ENCODE assay signal across 17 cellular contexts in the genomic region with DNA sequence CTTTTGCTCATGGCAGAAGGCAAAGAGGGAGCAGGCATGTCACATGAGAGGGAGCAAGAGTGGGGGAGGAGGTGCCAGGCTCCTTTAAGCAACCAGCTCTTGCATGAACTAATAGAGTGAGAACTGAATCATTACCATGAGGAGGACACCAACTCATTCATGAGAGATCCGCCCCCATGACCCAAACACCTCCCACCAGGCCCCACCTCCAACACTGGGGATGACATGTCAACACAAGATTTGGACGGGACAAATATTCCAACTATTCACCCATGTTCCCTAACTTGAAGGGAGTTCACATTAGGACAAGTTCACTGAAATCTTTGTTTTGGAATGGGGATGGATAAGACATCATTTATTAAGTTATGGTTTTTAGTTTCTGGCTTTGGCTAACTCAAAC.
"Had no signal": no experiment of that assay in that cellular context is flagged by ENCODE, and none has a peak within 500 bp of the region (broad histone marks: within the 10 kb centered on the region; RNA-seq: fewer than 3 reads in every experiment).

No MANE protein-coding gene starts in this region.

- H3K27ac Mint-ChIP-seq: brain, endodermal cell, memory B cell, nephron progenitor cell had no signal

- H3K4me3 ChIP-seq: adrenal gland, esophagus muscularis mucosa, gastrocnemius medialis, ovary, tibial nerve had no signal

- H3K4me1 Mint-ChIP-seq: brain, memory B cell, nephron progenitor cell had no signal

- H3K4me1 ChIP-seq: adrenal gland, esophagus muscularis mucosa, gastrocnemius medialis had no signal

- H3K27me3 ChIP-seq: adrenal gland, esophagus muscularis mucosa, gastrocnemius medialis, ovary, tibial nerve had no signal

- H3K27ac ChIP-seq: adrenal gland, esophagus muscularis mucosa, gastrocnemius medialis, ovary, tibial nerve had no signal

- ATAC-seq: gastrocnemius medialis had no signal

- H3K4me3 Mint-ChIP-seq: brain, endodermal cell, memory B cell, nephron progenitor cell had no signal

- DNase-seq: activated CD4-positive, alpha-beta T cell treated with anti-CD3 and anti-CD28 coated beads, Interleukin-2, amount 50 U/mL, for 1 hour; activated CD4-positive, CD25-positive, alpha-beta regulatory T cell; activated naive CD4-positive, alpha-beta T cell treated with anti-CD3 and anti-CD28 coated beads, Interleukin-2, amount 50 U/mL, for 16 hours; activated T-cell treated with anti-CD3 and anti-CD28 coated beads, Interleukin-2, amount 50 U/mL, for 1 hour; endodermal cell; nephron progenitor cell; ovary; SHP77 treated with DMSO at 0.1 percent for 48 hours; small intestine; T-helper 2 cell had no signal

- H3K36me3 ChIP-seq: adrenal gland, esophagus muscularis mucosa, gastrocnemius medialis, ovary, tibial nerve had no signal

- H3K9me3 ChIP-seq: ovary had no signal

- FAIRE-seq: small intestine, TTC549 had no signal
